ENCODE assay signal across 23 cellular contexts in genomic region chr6:121187833-121188200, GRCh38.
DNase-seq lines count a peak whose midpoint lies in the region; ATAC-seq and TF ChIP-seq lines count a peak whose summit lies in the region.
"Had no signal": no experiment of that assay in that cellular context is flagged by ENCODE, and none has a peak within 500 bp of the region (broad histone marks: within the 10 kb centered on the region; RNA-seq: fewer than 3 reads in every experiment).

No MANE protein-coding gene starts in this region.

- no peak overlapping the region for H2BK120ac ChIP-seq in H9 (ENCODE audit: low read depth, low read length, poor library complexity, severe bottlenecking)

- H4K8ac ChIP-seq in H9 (replicated peaks; ENCODE audit: insufficient read length, low read depth, low read length) = no peak overlapping the region

- H3K36me3 Mint-ChIP-seq in H9 (ENCODE audit: insufficient read depth in 1 of 3, low read depth in 3 of 3) (no peaks in the 10 kb centered on the region), mesothelial cell of epicardium (peaks cover 9% of the 10 kb centered on the region)
- H3K36me3 Mint-ChIP-seq: CD4-positive, CD25-positive, alpha-beta regulatory T cell had no signal

- TF ChIP-seq CTCF in H9 (conservative IDR thresholded peaks at IDR 0.05) (no peak), PC-3 (conservative IDR thresholded peaks at IDR 0.05; ENCODE audit: low read depth, low read length) (no peak), mesothelial cell of epicardium (IDR thresholded peaks at IDR 0.05; ENCODE audit: unreplicated experiment) (no peak), coronary artery (IDR thresholded peaks at IDR 0.05) (no peak), sigmoid colon (IDR thresholded peaks at IDR 0.05) (no peak)

- no peak overlapping the region for H3K14ac ChIP-seq in H9 (ENCODE audit: insufficient read depth, low read length)

- H3K27me3 Mint-ChIP-seq in H9 (ENCODE audit: low read depth) (no peaks in the 10 kb centered on the region), mesothelial cell of epicardium (ENCODE audit: low read depth) (no peaks in the 10 kb centered on the region)
- H3K27me3 Mint-ChIP-seq: CD4-positive, CD25-positive, alpha-beta regulatory T cell; IgD-negative memory B cell had no signal

- DNase-seq in H9 (no peak), PC-3 (peak; percentile 62), mesothelial cell of epicardium (ENCODE audit: low spot score in 2 of 2, unreplicated experiment in 2 of 2) (no peak), coronary artery (ENCODE audit: low spot score) (no peak), sigmoid colon (no peak), AG08396 (ENCODE audit: low spot score) (no peak)
- DNase-seq: CD4-positive, CD25-positive, alpha-beta regulatory T cell; DMS79 treated with DMSO at 0.1 percent for 48 hours; GM23248; HCEC 1CT; Kasumi-1; MG63; NCI-H1417; NCI-H1694 treated with DMSO at 0.1 percent for 48 hours; NCI-H2081 treated with DMSO at 0.1 percent for 48 hours; NCI-H446 treated with DMSO at 0.1 percent for 48 hours; NCI-H526 treated with DMSO at 0.1 percent for 48 hours; RPMI8226; SHP77; SK-N-SH had no signal

- no peak overlapping the region for H2BK15ac ChIP-seq in H9 (ENCODE audit: low read depth, low read length)

- H3K18ac ChIP-seq in H9 (ENCODE audit: insufficient read length, low read depth, low read length) = no peak overlapping the region

- no peaks in the 10 kb centered on the region for H3K36me3 ChIP-seq in PC-3 (ENCODE audit: low read depth, low read length)
- H3K36me3 ChIP-seq in sigmoid colon = no peaks in the 10 kb centered on the region
- H3K36me3 ChIP-seq: MG63 had no signal

- no peaks in the 10 kb centered on the region for H3K9me3 Mint-ChIP-seq in H9
- H3K9me3 Mint-ChIP-seq in mesothelial cell of epicardium = peaks cover 8% of the 10 kb centered on the region
- H3K9me3 Mint-ChIP-seq: IgD-negative memory B cell had no signal

- H4K91ac ChIP-seq in H9 (ENCODE audit: insufficient read length, low read depth, low read length) = no peak overlapping the region

- H4K20me1 ChIP-seq in H9 (ENCODE audit: control insufficient read depth, insufficient read depth, insufficient read length) (no peaks in the 10 kb centered on the region), PC-3 (ENCODE audit: low read length) (no peaks in the 10 kb centered on the region)

- no peaks in the 10 kb centered on the region for H3K79me1 ChIP-seq in H9 (ENCODE audit: insufficient read depth, low read depth, low read length, poor library complexity, severe bottlenecking)

- no peaks in the 10 kb centered on the region for H3K9me3 ChIP-seq in H9 (ENCODE audit: control insufficient read depth, low read depth, low read length)
- H3K9me3 ChIP-seq in PC-3 (ENCODE audit: low read length) = no peaks in the 10 kb centered on the region
- H3K9me3 ChIP-seq in sigmoid colon = no peaks in the 10 kb centered on the region
- H3K9me3 ChIP-seq: MG63, SK-N-SH had no signal

- no CpG with 5 or more reads among the region's 1 CpG for WGBS in H9 (ENCODE audit: extremely low coverage, insufficient read length, low lambda C conversion rate)
- WGBS in sigmoid colon, 2 donors = 16 to 67% methylated on average over 1 of the region's 1 CpG

- no peaks in the 10 kb centered on the region for H3K23me2 ChIP-seq in H9 (ENCODE audit: insufficient read length, low read depth, low read length, poor library complexity, severe bottlenecking)

- H2AFZ ChIP-seq in H9 (ENCODE audit: low read length) (no peak overlapping the region), PC-3 (ENCODE audit: low read length) (no peak overlapping the region)
- H2AFZ ChIP-seq: GM23248 had no signal

- H3K27ac Mint-ChIP-seq in H9 = peak overlapping the region in 2 of 3 experiments; percentile 15 to 85; a peak in 1 of 7 replicates
- H3K27ac Mint-ChIP-seq in mesothelial cell of epicardium = peak overlapping the region; percentile 86
- H3K27ac Mint-ChIP-seq: CD4-positive, CD25-positive, alpha-beta regulatory T cell; IgD-negative memory B cell had no signal

- POLR2A ChIA-PET in PC-3 (lab: Charles Lee; ENCODE audit: unreplicated experiment) = no interaction called here

- no peak overlapping the region for H2BK12ac ChIP-seq in H9 (ENCODE audit: insufficient read length, low read depth, low read length)

- H3K4me1 ChIP-seq in H9 (ENCODE audit: insufficient read depth, low read length) (no peaks in the 10 kb centered on the region), PC-3 (ENCODE audit: insufficient read depth, low read length) (peaks cover 7% of the 10 kb centered on the region; the same call in 1 of the 2 replicates), sigmoid colon (no peaks in the 10 kb centered on the region)

- H2BK20ac ChIP-seq in H9 (ENCODE audit: low read depth, low read length, poor library complexity, severe bottlenecking) = no peak overlapping the region

- no peaks in the 10 kb centered on the region for H3K27me3 ChIP-seq in H9 (ENCODE audit: insufficient read depth, low read length)
- H3K27me3 ChIP-seq in PC-3 (ENCODE audit: low read length) = no peaks in the 10 kb centered on the region
- no peaks in the 10 kb centered on the region for H3K27me3 ChIP-seq in sigmoid colon
- H3K27me3 ChIP-seq: MG63 had no signal

- ATAC-seq in PC-3 = peak; percentile 59
- peak; percentile 99 for ATAC-seq in esophagus mucosa
- ATAC-seq: GM12878 had no signal

- intact Hi-C loops in PC-3 (cut with micrococcal nuclease) = no loop called here
- intact Hi-C loops in sigmoid colon (cut with DNase I) = no loop called here

- H3K9ac ChIP-seq in H9 (ENCODE audit: extremely low read depth, insufficient read length, low read length) (no peak overlapping the region), PC-3 (ENCODE audit: low read length) (no peak overlapping the region)
- H3K9ac ChIP-seq: GM23248, SK-N-SH had no signal

- H3K4me1 Mint-ChIP-seq in H9 (peaks cover 8 to 22% of the 10 kb centered on the region in 2 experiments), mesothelial cell of epicardium (peaks cover 26% of the 10 kb centered on the region)
- H3K4me1 Mint-ChIP-seq: CD4-positive, CD25-positive, alpha-beta regulatory T cell had no signal

- no peak overlapping the region for H3K4me3 Mint-ChIP-seq in H9
- no peak overlapping the region for H3K4me3 Mint-ChIP-seq in mesothelial cell of epicardium
- H3K4me3 Mint-ChIP-seq: CD4-positive, CD25-positive, alpha-beta regulatory T cell; IgD-negative memory B cell had no signal

- CTCF ChIA-PET in PC-3 (lab: Charles Lee) = no interaction called here

- H3K4me2 ChIP-seq in H9 (ENCODE audit: insufficient read depth, insufficient read length, low read length) (no peak overlapping the region), PC-3 (ENCODE audit: low read length) (no peak overlapping the region)
- H3K4me2 ChIP-seq: SK-N-SH had no signal

- H3K23ac ChIP-seq in H9 (ENCODE audit: insufficient read length, low read depth, low read length) = no peak overlapping the region

- TF ChIP-seq POLR2A in sigmoid colon (IDR thresholded peaks at IDR 0.05) = no peak

- H3K4me3 ChIP-seq in PC-3 (ENCODE audit: low read length) = no peak overlapping the region
- no peak overlapping the region for H3K4me3 ChIP-seq in coronary artery
- H3K4me3 ChIP-seq in sigmoid colon = no peak overlapping the region
- H3K4me3 ChIP-seq: GM12878, GM23248, MG63 had no signal

- no peak overlapping the region for H3K56ac ChIP-seq in H9 (ENCODE audit: insufficient read length, low read depth, low read length)

- H3K4ac ChIP-seq in H9 (ENCODE audit: low read depth, low read length) = no peak overlapping the region

- no peaks in the 10 kb centered on the region for H3K9me2 ChIP-seq in PC-3 (replicated peaks; ENCODE audit: low read length)
- H3K9me2 ChIP-seq: SK-N-SH had no signal

- no peak overlapping the region for H3T11ph ChIP-seq in H9 (ENCODE audit: low read length)

- no peaks in the 10 kb centered on the region for H3F3A ChIP-seq in PC-3 (ENCODE audit: low read length, unreplicated experiment)

- H4K5ac ChIP-seq in H9 (ENCODE audit: insufficient read length, low read depth, low read length) = no peak overlapping the region

- no peak for TF ChIP-seq EP300 in sigmoid colon (IDR thresholded peaks at IDR 0.05)

- H3K79me2 ChIP-seq in H9 (ENCODE audit: insufficient read depth, low read length) (no peaks in the 10 kb centered on the region), PC-3 (ENCODE audit: low read length) (no peaks in the 10 kb centered on the region)

- no TSS peak for BruUV-seq in PC-3 (replicated peaks; lab: Mats Ljungman, UMichigan)

- no peak overlapping the region for H2AK5ac ChIP-seq in H9 (ENCODE audit: insufficient read length, low read length)

- H2BK5ac ChIP-seq in H9 (ENCODE audit: insufficient read length, low read length) = no peak overlapping the region

- H3K27ac ChIP-seq in H9 (ENCODE audit: insufficient read length, low read depth, low read length) (no peak overlapping the region), PC-3 (ENCODE audit: low read length) (no peak overlapping the region), coronary artery (no peak overlapping the region), sigmoid colon (no peak overlapping the region)
- H3K27ac ChIP-seq: GM23248 had no signal
